34 cellular contexts compared by ENCODE assay signal in the genomic region with DNA sequence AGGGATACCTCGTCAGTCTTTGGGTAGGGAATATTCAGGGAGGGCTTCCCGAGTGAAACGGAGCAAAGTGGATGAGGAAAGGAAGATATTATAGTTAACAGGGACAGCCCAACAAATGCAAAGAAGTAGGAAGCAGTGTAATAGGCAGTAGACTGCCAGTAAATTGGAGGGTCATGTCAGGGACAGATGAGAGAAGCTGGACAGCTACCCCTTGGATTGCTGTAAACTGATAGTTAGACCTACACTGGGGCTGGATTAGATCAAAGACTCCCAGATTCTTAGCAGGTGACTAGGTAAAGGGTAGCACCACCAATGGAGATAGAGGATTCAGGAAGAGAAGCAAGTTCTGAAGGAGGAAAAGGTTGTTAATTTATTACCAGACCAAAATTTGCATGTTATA. TPM values are rescaled to one million over a fixed set of nuclear protein-coding genes. Genes with fewer than 3 reads are reported as not detected.
"Had no signal": no experiment of that assay in that cellular context is flagged by ENCODE, and none has a peak within 500 bp of the region (broad histone marks: within the 10 kb centered on the region; RNA-seq: fewer than 3 reads in every experiment).

No MANE protein-coding gene starts in this region.

- H3K4me3 ChIP-seq: MG63 had no signal

- H3K9ac ChIP-seq: KMS-11 had no signal

- H3K9me3 ChIP-seq: MG63 had no signal

- H3K36me3 ChIP-seq: MG63 had no signal

- H3K4me2 ChIP-seq: KMS-11 had no signal

- H3K27me3 ChIP-seq: MG63 had no signal

- DNase-seq: Karpas-422, Kasumi-1, KG1, MG63, MM.1S, NCI-H1048, NCI-H1092, NCI-H1092 treated with DMSO at 0.1 percent for 48 hours, NCI-H1105, NCI-H1105 treated with DMSO at 0.1 percent for 48 hours, NCI-H1417, NCI-H1417 treated with DMSO at 0.1 percent for 48 hours, NCI-H1436, NCI-H1436 treated with DMSO at 0.1 percent for 48 hours, NCI-H146, NCI-H1694, NCI-H1694 treated with DMSO at 0.1 percent for 48 hours, NCI-H187, NCI-H187 treated with DMSO at 0.1 percent for 48 hours, NCI-H1930, NCI-H2029, NCI-H2029 treated with DMSO at 0.1 percent for 48 hours, NCI-H2081, NCI-H2081 treated with DMSO at 0.1 percent for 48 hours, NCI-H2107, NCI-H2171, NCI-H2171 treated with DMSO at 0.1 percent for 48 hours, NCI-H2227 treated with DMSO at 0.1 percent for 48 hours, NCI-H226, NCI-H345, NCI-H446, NCI-H446 treated with DMSO at 0.1 percent for 48 hours had no signal

- H3K27ac ChIP-seq: KMS-11 had no signal

RNA-seq across cellular contexts. Expression of a gene that starts 48.0 kb away (rescaled TPM):
- total RNA-seq: LHCN-M2 had no signal
